ENCODE assay signal across 1 cellular context in the genomic region with DNA sequence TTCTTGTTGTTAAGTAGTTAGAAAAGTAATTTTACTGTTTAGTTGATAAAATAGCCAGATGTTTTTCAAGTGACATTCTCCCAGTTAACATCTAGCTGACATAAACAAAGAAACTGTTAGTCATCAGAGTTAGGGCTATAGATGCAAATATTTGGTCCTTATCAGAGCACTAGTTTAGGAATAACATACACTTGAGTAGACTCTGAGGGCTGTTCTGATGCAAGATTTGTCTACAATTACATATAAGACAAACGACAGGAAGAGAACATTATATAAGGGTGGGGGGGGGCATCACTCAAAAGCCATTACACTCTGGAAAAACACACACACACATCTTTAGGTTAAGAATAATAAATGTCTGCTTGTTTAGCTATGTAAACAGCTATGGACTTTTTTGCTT.
TF ChIP-seq lines count a peak whose summit lies in the region.

No MANE protein-coding gene starts in this region.

TF ChIP-seq in SK-N-SH, 30 proteins besides CTCF, POLR2A, EP300 and RAD21 (continued from another document):
- TF ChIP-seq, protein P1, sequence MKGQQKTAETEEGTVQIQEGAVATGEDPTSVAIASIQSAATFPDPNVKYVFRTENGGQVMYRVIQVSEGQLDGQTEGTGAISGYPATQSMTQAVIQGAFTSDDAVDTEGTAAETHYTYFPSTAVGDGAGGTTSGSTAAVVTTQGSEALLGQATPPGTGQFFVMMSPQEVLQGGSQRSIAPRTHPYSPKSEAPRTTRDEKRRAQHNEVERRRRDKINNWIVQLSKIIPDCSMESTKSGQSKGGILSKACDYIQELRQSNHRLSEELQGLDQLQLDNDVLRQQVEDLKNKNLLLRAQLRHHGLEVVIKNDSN (IDR thresholded peaks at IDR 0.05; ENCODE audit: borderline replicate concordance, low read depth): no peak
- TF ChIP-seq POLR2AphosphoS5 (IDR thresholded peaks at IDR 0.05; ENCODE audit: low read depth, low read length) (no peak), TAF1 (IDR thresholded peaks at IDR 0.05; ENCODE audit: borderline replicate concordance, low read depth, low read length) (no peak), NRF1 (IDR thresholded peaks at IDR 0.05; ENCODE audit: low read depth, low read length) (no peak), JUND (IDR thresholded peaks at IDR 0.05) (no peak), YY1 (IDR thresholded peaks at IDR 0.05; ENCODE audit: low read depth) (no peak), NFIC (IDR thresholded peaks at IDR 0.05; ENCODE audit: borderline replicate concordance) (no peak), ELF1 (IDR thresholded peaks at IDR 0.05) (no peak)
- TF ChIP-seq, protein P2, sequence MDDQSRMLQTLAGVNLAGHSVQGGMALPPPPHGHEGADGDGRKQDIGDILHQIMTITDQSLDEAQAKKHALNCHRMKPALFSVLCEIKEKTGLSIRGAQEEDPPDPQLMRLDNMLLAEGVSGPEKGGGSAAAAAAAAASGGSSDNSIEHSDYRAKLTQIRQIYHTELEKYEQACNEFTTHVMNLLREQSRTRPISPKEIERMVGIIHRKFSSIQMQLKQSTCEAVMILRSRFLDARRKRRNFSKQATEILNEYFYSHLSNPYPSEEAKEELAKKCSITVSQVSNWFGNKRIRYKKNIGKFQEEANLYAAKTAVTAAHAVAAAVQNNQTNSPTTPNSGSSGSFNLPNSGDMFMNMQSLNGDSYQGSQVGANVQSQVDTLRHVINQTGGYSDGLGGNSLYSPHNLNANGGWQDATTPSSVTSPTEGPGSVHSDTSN (IDR thresholded peaks at IDR 0.05): no peak
- TF ChIP-seq, protein P3, sequence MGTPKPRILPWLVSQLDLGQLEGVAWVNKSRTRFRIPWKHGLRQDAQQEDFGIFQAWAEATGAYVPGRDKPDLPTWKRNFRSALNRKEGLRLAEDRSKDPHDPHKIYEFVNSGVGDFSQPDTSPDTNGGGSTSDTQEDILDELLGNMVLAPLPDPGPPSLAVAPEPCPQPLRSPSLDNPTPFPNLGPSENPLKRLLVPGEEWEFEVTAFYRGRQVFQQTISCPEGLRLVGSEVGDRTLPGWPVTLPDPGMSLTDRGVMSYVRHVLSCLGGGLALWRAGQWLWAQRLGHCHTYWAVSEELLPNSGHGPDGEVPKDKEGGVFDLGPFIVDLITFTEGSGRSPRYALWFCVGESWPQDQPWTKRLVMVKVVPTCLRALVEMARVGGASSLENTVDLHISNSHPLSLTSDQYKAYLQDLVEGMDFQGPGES (IDR thresholded peaks at IDR 0.05; ENCODE audit: low read depth, low read length): no peak
- TF ChIP-seq, protein P4, sequence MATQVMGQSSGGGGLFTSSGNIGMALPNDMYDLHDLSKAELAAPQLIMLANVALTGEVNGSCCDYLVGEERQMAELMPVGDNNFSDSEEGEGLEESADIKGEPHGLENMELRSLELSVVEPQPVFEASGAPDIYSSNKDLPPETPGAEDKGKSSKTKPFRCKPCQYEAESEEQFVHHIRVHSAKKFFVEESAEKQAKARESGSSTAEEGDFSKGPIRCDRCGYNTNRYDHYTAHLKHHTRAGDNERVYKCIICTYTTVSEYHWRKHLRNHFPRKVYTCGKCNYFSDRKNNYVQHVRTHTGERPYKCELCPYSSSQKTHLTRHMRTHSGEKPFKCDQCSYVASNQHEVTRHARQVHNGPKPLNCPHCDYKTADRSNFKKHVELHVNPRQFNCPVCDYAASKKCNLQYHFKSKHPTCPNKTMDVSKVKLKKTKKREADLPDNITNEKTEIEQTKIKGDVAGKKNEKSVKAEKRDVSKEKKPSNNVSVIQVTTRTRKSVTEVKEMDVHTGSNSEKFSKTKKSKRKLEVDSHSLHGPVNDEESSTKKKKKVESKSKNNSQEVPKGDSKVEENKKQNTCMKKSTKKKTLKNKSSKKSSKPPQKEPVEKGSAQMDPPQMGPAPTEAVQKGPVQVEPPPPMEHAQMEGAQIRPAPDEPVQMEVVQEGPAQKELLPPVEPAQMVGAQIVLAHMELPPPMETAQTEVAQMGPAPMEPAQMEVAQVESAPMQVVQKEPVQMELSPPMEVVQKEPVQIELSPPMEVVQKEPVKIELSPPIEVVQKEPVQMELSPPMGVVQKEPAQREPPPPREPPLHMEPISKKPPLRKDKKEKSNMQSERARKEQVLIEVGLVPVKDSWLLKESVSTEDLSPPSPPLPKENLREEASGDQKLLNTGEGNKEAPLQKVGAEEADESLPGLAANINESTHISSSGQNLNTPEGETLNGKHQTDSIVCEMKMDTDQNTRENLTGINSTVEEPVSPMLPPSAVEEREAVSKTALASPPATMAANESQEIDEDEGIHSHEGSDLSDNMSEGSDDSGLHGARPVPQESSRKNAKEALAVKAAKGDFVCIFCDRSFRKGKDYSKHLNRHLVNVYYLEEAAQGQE (IDR thresholded peaks at IDR 0.05; ENCODE audit: low read depth, low read length): no peak
- TF ChIP-seq, protein P5, sequence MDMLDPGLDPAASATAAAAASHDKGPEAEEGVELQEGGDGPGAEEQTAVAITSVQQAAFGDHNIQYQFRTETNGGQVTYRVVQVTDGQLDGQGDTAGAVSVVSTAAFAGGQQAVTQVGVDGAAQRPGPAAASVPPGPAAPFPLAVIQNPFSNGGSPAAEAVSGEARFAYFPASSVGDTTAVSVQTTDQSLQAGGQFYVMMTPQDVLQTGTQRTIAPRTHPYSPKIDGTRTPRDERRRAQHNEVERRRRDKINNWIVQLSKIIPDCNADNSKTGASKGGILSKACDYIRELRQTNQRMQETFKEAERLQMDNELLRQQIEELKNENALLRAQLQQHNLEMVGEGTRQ (IDR thresholded peaks at IDR 0.05; ENCODE audit: borderline replicate concordance, low read depth, low read length): no peak
TF ChIP-seq in SK-N-SH: peak in this region for 0.
